In genomic region chr12:1629338-1630080, GRCh38 we compare ENCODE assay signal across 2 cellular contexts.
TF ChIP-seq lines count a peak whose summit lies in the region.

No MANE protein-coding gene starts in this region.

TF ChIP-seq in IMR-90, 13 proteins besides CTCF, POLR2A, EP300 and RAD21:
- TF ChIP-seq MAZ (IDR thresholded peaks at IDR 0.05; ENCODE audit: borderline replicate concordance, low read depth, low read length) (no peak), MAFK (IDR thresholded peaks at IDR 0.05; ENCODE audit: low read depth, low read length) (no peak), ELK1 (IDR thresholded peaks at IDR 0.05; ENCODE audit: borderline replicate concordance, low read depth, low read length) (no peak), FOS (IDR thresholded peaks at IDR 0.05; ENCODE audit: low read depth, low read length) (no peak)
- TF ChIP-seq, protein P1, sequence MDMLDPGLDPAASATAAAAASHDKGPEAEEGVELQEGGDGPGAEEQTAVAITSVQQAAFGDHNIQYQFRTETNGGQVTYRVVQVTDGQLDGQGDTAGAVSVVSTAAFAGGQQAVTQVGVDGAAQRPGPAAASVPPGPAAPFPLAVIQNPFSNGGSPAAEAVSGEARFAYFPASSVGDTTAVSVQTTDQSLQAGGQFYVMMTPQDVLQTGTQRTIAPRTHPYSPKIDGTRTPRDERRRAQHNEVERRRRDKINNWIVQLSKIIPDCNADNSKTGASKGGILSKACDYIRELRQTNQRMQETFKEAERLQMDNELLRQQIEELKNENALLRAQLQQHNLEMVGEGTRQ (IDR thresholded peaks at IDR 0.05; ENCODE audit: low read depth, low read length), result no peak
TF ChIP-seq in IMR-90: peak in this region for 0.

TF ChIP-seq in HepG2, 621 proteins besides CTCF, POLR2A, EP300 and RAD21:
- TF ChIP-seq, protein P2, sequence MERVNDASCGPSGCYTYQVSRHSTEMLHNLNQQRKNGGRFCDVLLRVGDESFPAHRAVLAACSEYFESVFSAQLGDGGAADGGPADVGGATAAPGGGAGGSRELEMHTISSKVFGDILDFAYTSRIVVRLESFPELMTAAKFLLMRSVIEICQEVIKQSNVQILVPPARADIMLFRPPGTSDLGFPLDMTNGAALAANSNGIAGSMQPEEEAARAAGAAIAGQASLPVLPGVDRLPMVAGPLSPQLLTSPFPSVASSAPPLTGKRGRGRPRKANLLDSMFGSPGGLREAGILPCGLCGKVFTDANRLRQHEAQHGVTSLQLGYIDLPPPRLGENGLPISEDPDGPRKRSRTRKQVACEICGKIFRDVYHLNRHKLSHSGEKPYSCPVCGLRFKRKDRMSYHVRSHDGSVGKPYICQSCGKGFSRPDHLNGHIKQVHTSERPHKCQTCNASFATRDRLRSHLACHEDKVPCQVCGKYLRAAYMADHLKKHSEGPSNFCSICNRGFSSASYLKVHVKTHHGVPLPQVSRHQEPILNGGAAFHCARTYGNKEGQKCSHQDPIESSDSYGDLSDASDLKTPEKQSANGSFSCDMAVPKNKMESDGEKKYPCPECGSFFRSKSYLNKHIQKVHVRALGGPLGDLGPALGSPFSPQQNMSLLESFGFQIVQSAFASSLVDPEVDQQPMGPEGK (CRISPR knock-in tag; IDR thresholded peaks at IDR 0.05), result 0 out of 2 replicates have a peak, but pooled peaks have one; percentile 13
- no peak for TF ChIP-seq LCORL (IDR thresholded peaks at IDR 0.05)
- TF ChIP-seq LCORL (CRISPR knock-in tag; IDR thresholded peaks at IDR 0.05), result 0 out of 2 replicates have a peak, but pooled peaks have one; percentile 26
- no peak for TF ChIP-seq GPN1 (CRISPR knock-in tag; IDR thresholded peaks at IDR 0.05; ENCODE audit: borderline replicate concordance)
- TF ChIP-seq PITX1 (CRISPR knock-in tag; IDR thresholded peaks at IDR 0.05), result 0 out of 2 replicates have a peak, but pooled peaks have one; percentile 24
- TF ChIP-seq, protein P3, sequence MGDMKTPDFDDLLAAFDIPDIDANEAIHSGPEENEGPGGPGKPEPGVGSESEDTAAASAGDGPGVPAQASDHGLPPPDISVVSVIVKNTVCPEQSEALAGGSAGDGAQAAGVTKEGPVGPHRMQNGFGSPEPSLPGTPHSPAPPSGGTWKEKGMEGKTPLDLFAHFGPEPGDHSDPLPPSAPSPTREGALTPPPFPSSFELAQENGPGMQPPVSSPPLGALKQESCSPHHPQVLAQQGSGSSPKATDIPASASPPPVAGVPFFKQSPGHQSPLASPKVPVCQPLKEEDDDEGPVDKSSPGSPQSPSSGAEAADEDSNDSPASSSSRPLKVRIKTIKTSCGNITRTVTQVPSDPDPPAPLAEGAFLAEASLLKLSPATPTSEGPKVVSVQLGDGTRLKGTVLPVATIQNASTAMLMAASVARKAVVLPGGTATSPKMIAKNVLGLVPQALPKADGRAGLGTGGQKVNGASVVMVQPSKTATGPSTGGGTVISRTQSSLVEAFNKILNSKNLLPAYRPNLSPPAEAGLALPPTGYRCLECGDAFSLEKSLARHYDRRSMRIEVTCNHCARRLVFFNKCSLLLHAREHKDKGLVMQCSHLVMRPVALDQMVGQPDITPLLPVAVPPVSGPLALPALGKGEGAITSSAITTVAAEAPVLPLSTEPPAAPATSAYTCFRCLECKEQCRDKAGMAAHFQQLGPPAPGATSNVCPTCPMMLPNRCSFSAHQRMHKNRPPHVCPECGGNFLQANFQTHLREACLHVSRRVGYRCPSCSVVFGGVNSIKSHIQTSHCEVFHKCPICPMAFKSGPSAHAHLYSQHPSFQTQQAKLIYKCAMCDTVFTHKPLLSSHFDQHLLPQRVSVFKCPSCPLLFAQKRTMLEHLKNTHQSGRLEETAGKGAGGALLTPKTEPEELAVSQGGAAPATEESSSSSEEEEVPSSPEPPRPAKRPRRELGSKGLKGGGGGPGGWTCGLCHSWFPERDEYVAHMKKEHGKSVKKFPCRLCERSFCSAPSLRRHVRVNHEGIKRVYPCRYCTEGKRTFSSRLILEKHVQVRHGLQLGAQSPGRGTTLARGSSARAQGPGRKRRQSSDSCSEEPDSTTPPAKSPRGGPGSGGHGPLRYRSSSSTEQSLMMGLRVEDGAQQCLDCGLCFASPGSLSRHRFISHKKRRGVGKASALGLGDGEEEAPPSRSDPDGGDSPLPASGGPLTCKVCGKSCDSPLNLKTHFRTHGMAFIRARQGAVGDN (CRISPR knock-in tag; IDR thresholded peaks at IDR 0.05), result peak; percentile 48; the same call in 1 of the 2 replicates
- 0 out of 2 replicates have a peak, but pooled peaks have one; percentile 38 for TF ChIP-seq ZMYM3 (CRISPR knock-in tag; IDR thresholded peaks at IDR 0.05)
- TF ChIP-seq HNF4A (CRISPR knock-in tag; IDR thresholded peaks at IDR 0.05), result peak; percentile 53; the same call in 1 of the 2 replicates
- 0 out of 2 replicates have a peak, but pooled peaks have one; percentile 20 for TF ChIP-seq PCBP1 (IDR thresholded peaks at IDR 0.05; ENCODE audit: borderline replicate concordance, low read depth, low read length)
- TF ChIP-seq E2F5 (CRISPR knock-in tag; conservative IDR thresholded peaks at IDR 0.05), result no peak
- TF ChIP-seq HNRNPL (IDR thresholded peaks at IDR 0.05; ENCODE audit: low read depth, low read length), result peak; percentile 86
- 0 out of 2 replicates have a peak, but pooled peaks have one; percentile 23 for TF ChIP-seq HNF4G (IDR thresholded peaks at IDR 0.05; ENCODE audit: borderline replicate concordance, low read depth, low read length)
- no peak for TF ChIP-seq HNF4G (CRISPR knock-in tag; IDR thresholded peaks at IDR 0.05; ENCODE audit: borderline replicate concordance, low read depth)
- peak; percentile 41; the same call in 1 of the 2 replicates for TF ChIP-seq ZNF263 (CRISPR knock-in tag; IDR thresholded peaks at IDR 0.05)
- TF ChIP-seq NCOA5 (CRISPR knock-in tag; IDR thresholded peaks at IDR 0.05), result no peak
- TF ChIP-seq HIC2 (CRISPR knock-in tag; IDR thresholded peaks at IDR 0.05; ENCODE audit: low read depth), result peak; percentile 84
- TF ChIP-seq ZNF800 (CRISPR knock-in tag; IDR thresholded peaks at IDR 0.05), result no peak
- TF ChIP-seq ZNF350 (CRISPR knock-in tag; IDR thresholded peaks at IDR 0.05; ENCODE audit: borderline replicate concordance, low read depth), result 0 out of 2 replicates have a peak, but pooled peaks have one; percentile 27
